In genomic region chr9:122192261-122192875, GRCh38 we compare ENCODE assay signal across 1 cellular context.
TF ChIP-seq lines count a peak whose summit lies in the region.

No MANE protein-coding gene starts in this region.

TF ChIP-seq in IMR-90, 13 proteins besides CTCF, POLR2A, EP300 and RAD21 (continued from another document):
- TF ChIP-seq RCOR1 (IDR thresholded peaks at IDR 0.05; ENCODE audit: insufficient replicate concordance, low read length): no peak
- no peak for TF ChIP-seq RFX5 (IDR thresholded peaks at IDR 0.05; ENCODE audit: low read depth, low read length)
- no peak for TF ChIP-seq BHLHE40 (IDR thresholded peaks at IDR 0.05; ENCODE audit: low read depth, low read length)
- TF ChIP-seq CHD1 (IDR thresholded peaks at IDR 0.05; ENCODE audit: low read depth, low read length): no peak
- TF ChIP-seq USF2 (IDR thresholded peaks at IDR 0.05; ENCODE audit: low read depth, low read length): no peak
- TF ChIP-seq NFE2L2 (IDR thresholded peaks at IDR 0.05; ENCODE audit: low read depth, low read length): no peak
- no peak for TF ChIP-seq ELK1 (IDR thresholded peaks at IDR 0.05; ENCODE audit: borderline replicate concordance, low read depth, low read length)
- no peak for TF ChIP-seq MAFK (IDR thresholded peaks at IDR 0.05; ENCODE audit: low read depth, low read length)
- TF ChIP-seq CEBPB (IDR thresholded peaks at IDR 0.05; ENCODE audit: low read depth, low read length): no peak
TF ChIP-seq in IMR-90: peak in this region for 0.
